34 cellular contexts compared by ENCODE assay signal in the genomic region with DNA sequence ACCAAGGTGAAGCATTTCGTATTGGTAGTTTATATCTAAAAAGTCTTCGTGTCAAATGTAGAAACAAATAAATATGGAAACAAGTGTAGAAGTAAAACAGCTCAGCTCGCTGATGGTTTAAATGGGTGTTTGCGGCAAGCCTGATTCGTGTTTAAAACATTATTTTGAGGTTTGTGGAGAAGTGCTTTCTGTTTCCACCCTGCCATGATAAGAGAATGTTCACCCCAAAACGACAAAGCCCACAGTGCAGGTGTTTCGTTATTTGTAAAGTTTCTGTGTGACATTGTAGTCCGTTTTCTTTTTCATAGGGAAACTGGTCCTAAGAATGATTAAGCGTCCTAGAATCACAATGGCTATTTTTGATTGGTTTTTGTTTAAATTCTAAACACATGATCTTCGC.
"Had no signal": no experiment of that assay in that cellular context is flagged by ENCODE, and none has a peak within 500 bp of the region (broad histone marks: within the 10 kb centered on the region; RNA-seq: fewer than 3 reads in every experiment).

No MANE protein-coding gene starts in this region.

- H3K4me3 ChIP-seq: MG63 had no signal

- H3K36me3 ChIP-seq: MG63 had no signal

- H3K9me3 ChIP-seq: MG63 had no signal

- DNase-seq: Karpas-422, Kasumi-1, MV-4-11, NCI-H1048, NCI-H1092, NCI-H1092 treated with DMSO at 0.1 percent for 48 hours, NCI-H1105, NCI-H1105 treated with DMSO at 0.1 percent for 48 hours, NCI-H1417, NCI-H1417 treated with DMSO at 0.1 percent for 48 hours, NCI-H1436, NCI-H1436 treated with DMSO at 0.1 percent for 48 hours, NCI-H146, NCI-H1694, NCI-H1694 treated with DMSO at 0.1 percent for 48 hours, NCI-H187, NCI-H187 treated with DMSO at 0.1 percent for 48 hours, NCI-H1930, NCI-H2029, NCI-H2029 treated with DMSO at 0.1 percent for 48 hours, NCI-H2081, NCI-H2081 treated with DMSO at 0.1 percent for 48 hours, NCI-H2107, NCI-H2171, NCI-H2171 treated with DMSO at 0.1 percent for 48 hours, NCI-H2227 treated with DMSO at 0.1 percent for 48 hours, NCI-H226, NCI-H345, NCI-H446, NCI-H446 treated with DMSO at 0.1 percent for 48 hours, NCI-H510A, NCI-H510A treated with DMSO at 0.1 percent for 48 hours, NCI-H524 had no signal

- H3K27me3 ChIP-seq: MG63 had no signal
